Comparison of ENCODE assay signal across 8 cellular contexts in the genomic region with DNA sequence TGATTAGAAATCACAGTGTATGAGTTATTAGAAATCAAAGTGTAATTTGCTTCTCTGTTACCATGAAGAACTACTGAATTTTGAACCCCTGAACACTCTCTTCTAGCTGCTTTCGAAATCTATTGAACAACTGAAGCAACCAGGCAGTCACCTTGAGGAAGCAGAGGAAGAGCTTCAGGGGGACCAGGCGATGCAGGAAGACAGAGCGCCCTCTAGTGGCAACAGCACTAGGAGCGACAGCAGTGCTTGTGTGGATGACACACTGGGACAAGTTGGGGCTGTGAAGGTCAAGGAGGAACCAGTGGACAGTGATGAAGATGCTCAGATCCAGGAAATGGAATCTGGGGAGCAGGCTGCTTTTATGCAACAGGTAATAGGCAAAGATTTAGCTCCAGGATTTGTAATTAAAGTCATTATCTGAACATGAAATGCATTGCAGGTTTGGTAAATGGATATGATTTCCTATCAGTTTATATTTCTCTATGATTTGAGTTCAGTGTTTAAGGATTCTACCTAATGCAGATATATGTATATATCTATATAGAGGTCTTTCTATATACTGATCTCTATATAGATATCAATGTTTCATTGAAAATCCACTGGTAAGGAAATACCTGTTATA.
DNase-seq lines count a peak whose midpoint lies in the region; ATAC-seq, FAIRE-seq and TF ChIP-seq lines count a peak whose summit lies in the region.

No MANE protein-coding gene starts in this region.

- H3K27me3 Mint-ChIP-seq in nephron progenitor cell (ENCODE audit: low read depth, poor library complexity), result no peaks in the 10 kb centered on the region
- no peaks in the 10 kb centered on the region for H3K27me3 Mint-ChIP-seq in stimulated activated naive CD8-positive, alpha-beta T cell treated with anti-CD3 and anti-CD28 coated beads, Interleukin-15, amount 100 ng/mL, for 72 hours

- H2AFZ ChIP-seq in PC-3 (ENCODE audit: low read length), result 0 out of 2 replicates have a peak overlapping the region, but pooled peaks have one; percentile 5

- no peak overlapping the region for H3K9ac ChIP-seq in PC-3 (ENCODE audit: low read length)

- peaks cover 4% of the 10 kb centered on the region for H3F3A ChIP-seq in PC-3 (ENCODE audit: low read length, unreplicated experiment)

- POLR2A ChIA-PET in PC-3 (lab: Charles Lee; ENCODE audit: unreplicated experiment), result interaction anchor here (0.6 kb wide), 1 partner anchor 79 kb away, joined by 3 read pairs; no protein-coding TSS in a partner anchor

- no TSS peak for BruUV-seq in PC-3 (replicated peaks; lab: Mats Ljungman, UMichigan)

- peak; percentile 97 for TF ChIP-seq CTCF in PC-3 (conservative IDR thresholded peaks at IDR 0.05; ENCODE audit: low read depth, low read length)
- TF ChIP-seq CTCF in nephron progenitor cell (IDR thresholded peaks at IDR 0.05), result peak; percentile 88

- no peaks in the 10 kb centered on the region for H3K9me3 ChIP-seq in PC-3 (ENCODE audit: low read length)

- intact Hi-C loops in PC-3 (cut with micrococcal nuclease), result loop anchor here (1.0 to 2.0 kb wide), 3 partner anchors 76 to 451 kb away; a partner anchor contains a TSS

- FAIRE-seq in HTR-8/SVneo (lab: Jason Lieb, UNC), result no peak

- DNase-seq in Daoy (ENCODE audit: low read depth) (peak; percentile 87), HTR-8/SVneo (ENCODE audit: insufficient read length, low spot score) (peak; percentile 43), PC-3 (peak; percentile 81), activated T-cell treated with anti-CD3 and anti-CD28 coated beads for 24 hours (ENCODE audit: low read depth) (peak; percentile 48), fibroblast of gingiva (ENCODE audit: low read depth) (peak; percentile 72), nephron progenitor cell (peak; percentile 83)
- peak; percentile 41 to 45 for DNase-seq in stimulated activated naive CD8-positive, alpha-beta T cell treated with anti-CD3 and anti-CD28 coated beads, Interleukin-15, amount 100 ng/mL, for 72 hours

- CTCF ChIA-PET in PC-3 (lab: Charles Lee), result interaction anchor here (0.5 to 0.8 kb wide), 5 partner anchors 57 to 465 kb away, joined by 3 to 5 read pairs (median 4); no protein-coding TSS in a partner anchor

- H3K4me1 Mint-ChIP-seq in nephron progenitor cell, result peaks cover 15% of the 10 kb centered on the region
- no peaks in the 10 kb centered on the region for H3K4me1 Mint-ChIP-seq in stimulated activated naive CD8-positive, alpha-beta T cell treated with anti-CD3 and anti-CD28 coated beads, Interleukin-15, amount 100 ng/mL, for 72 hours

- ATAC-seq in GM21529 (IDR thresholded peaks at IDR 0.05; ENCODE audit: unreplicated experiment) (peak; percentile 99), PC-3 (peak; percentile 70)
- ATAC-seq in stimulated activated naive CD8-positive, alpha-beta T cell treated with anti-CD3 and anti-CD28 coated beads, Interleukin-15, amount 100 ng/mL, for 72 hours, result peak; percentile 78

- no peak overlapping the region for H3K27ac ChIP-seq in PC-3 (ENCODE audit: low read length)

- no peaks in the 10 kb centered on the region for H4K20me1 ChIP-seq in PC-3 (ENCODE audit: low read length)

- no peak overlapping the region for H3K4me3 ChIP-seq in PC-3 (ENCODE audit: low read length)

- H3K4me2 ChIP-seq in PC-3 (ENCODE audit: low read length), result no peak overlapping the region

- no peaks in the 10 kb centered on the region for H3K36me3 ChIP-seq in PC-3 (ENCODE audit: low read depth, low read length)

- H3K9me3 Mint-ChIP-seq in nephron progenitor cell, result no peaks in the 10 kb centered on the region
- no peaks in the 10 kb centered on the region for H3K9me3 Mint-ChIP-seq in stimulated activated naive CD8-positive, alpha-beta T cell treated with anti-CD3 and anti-CD28 coated beads, Interleukin-15, amount 100 ng/mL, for 72 hours

- H3K27ac Mint-ChIP-seq in nephron progenitor cell, result peak overlapping the region; percentile 38
- no peak overlapping the region for H3K27ac Mint-ChIP-seq in stimulated activated naive CD8-positive, alpha-beta T cell treated with anti-CD3 and anti-CD28 coated beads, Interleukin-15, amount 100 ng/mL, for 72 hours

- H3K4me1 ChIP-seq in PC-3 (ENCODE audit: insufficient read depth, low read length), result peaks cover 25% of the 10 kb centered on the region

- no peak overlapping the region for H3K4me3 Mint-ChIP-seq in nephron progenitor cell
- H3K4me3 Mint-ChIP-seq in stimulated activated naive CD8-positive, alpha-beta T cell treated with anti-CD3 and anti-CD28 coated beads, Interleukin-15, amount 100 ng/mL, for 72 hours, result no peak overlapping the region

- no peaks in the 10 kb centered on the region for H3K36me3 Mint-ChIP-seq in nephron progenitor cell (ENCODE audit: low read depth)

- no peaks in the 10 kb centered on the region for H3K9me2 ChIP-seq in PC-3 (replicated peaks; ENCODE audit: low read length)

- H3K27me3 ChIP-seq in PC-3 (ENCODE audit: low read length), result no peaks in the 10 kb centered on the region

- no peaks in the 10 kb centered on the region for H3K79me2 ChIP-seq in PC-3 (ENCODE audit: low read length)
